Comparison of ENCODE assay signal across 14 cellular contexts in the genomic region with DNA sequence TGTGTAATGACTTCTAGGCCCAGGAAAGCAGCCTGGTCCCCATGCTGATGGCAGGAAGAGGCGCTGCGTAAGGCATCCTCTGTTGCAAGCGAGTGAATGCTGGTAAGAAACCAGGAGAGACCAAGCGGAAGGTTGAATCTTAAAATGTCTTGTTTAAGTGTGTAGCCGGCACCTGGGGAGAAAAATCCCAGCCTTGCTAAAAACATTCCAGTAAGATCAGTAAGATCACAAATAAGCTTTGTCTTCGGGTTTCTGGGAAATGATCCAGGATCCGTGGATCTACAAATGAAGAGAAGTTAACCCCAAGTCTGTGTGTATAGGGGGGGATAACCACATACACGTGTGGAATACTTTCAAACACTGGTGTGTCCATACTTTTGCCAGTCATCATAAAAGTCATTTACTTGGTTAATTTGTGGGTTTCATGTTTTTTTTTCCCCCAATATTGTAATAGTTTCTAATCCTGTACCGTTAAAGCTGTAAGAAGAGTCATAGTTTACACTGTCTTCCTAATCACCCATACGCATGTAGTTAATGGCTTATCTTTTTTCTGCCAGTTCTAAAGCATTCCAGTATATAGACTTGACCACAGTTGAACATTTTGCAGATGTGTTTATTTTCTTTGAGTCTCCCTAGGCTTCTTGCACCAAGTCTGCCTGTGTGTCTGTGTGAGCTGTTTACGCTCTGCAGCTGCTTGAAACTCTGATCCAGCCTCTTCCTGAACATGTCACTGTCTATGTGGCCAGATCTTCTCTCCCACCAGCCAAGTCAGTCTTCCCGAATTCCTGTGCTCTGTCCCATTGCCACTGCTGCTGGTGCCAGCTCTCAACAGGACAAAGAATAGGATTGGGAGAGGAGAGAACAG.
DNase-seq lines count a peak whose midpoint lies in the region; TF ChIP-seq lines count a peak whose summit lies in the region.
"Had no signal": no experiment of that assay in that cellular context is flagged by ENCODE, and none has a peak within 500 bp of the region (broad histone marks: within the 10 kb centered on the region; RNA-seq: fewer than 3 reads in every experiment).

No MANE protein-coding gene starts in this region.

- no peaks in the 10 kb centered on the region; the same call in 1 of the 2 replicates for H3K27me3 Mint-ChIP-seq in H9 (ENCODE audit: low read depth)

- peaks cover 57 to 60% of the 10 kb centered on the region in 2 experiments for H3K4me1 Mint-ChIP-seq in H9
- H3K4me1 Mint-ChIP-seq: activated CD4-positive, alpha-beta T cell treated with anti-CD3 and anti-CD28 coated beads for 36 hours; natural killer cell had no signal

- no CpG with 5 or more reads among the region's 12 CpGs for WGBS in H9 (ENCODE audit: extremely low coverage, insufficient read length, low lambda C conversion rate)

- H3K4me2 ChIP-seq in H9 (ENCODE audit: insufficient read depth, insufficient read length, low read length): peak overlapping the region; percentile 31

- H3K18ac ChIP-seq in H9 (ENCODE audit: insufficient read length, low read depth, low read length): no peak overlapping the region

- H3K9me3 Mint-ChIP-seq in H9: peaks cover 18 to 25% of the 10 kb centered on the region in 2 experiments
- H3K9me3 Mint-ChIP-seq: natural killer cell had no signal

- H2BK12ac ChIP-seq in H9 (ENCODE audit: insufficient read length, low read depth, low read length): no peak overlapping the region

- no peak overlapping the region for H4K91ac ChIP-seq in H9 (ENCODE audit: insufficient read length, low read depth, low read length)

- H4K8ac ChIP-seq in H9 (replicated peaks; ENCODE audit: insufficient read length, low read depth, low read length): no peak overlapping the region

- no peak overlapping the region for H2BK120ac ChIP-seq in H9 (ENCODE audit: low read depth, low read length, poor library complexity, severe bottlenecking)

- H3K4me3 ChIP-seq in iPS-18a (ENCODE audit: low read length) (peak overlapping the region; percentile 14), coronary artery (no peak overlapping the region)

- H3K27ac ChIP-seq in H9 (ENCODE audit: insufficient read length, low read depth, low read length) (peak overlapping the region; percentile 21), iPS-18a (ENCODE audit: low read length) (peak overlapping the region; percentile 54), coronary artery (no peak overlapping the region)

- H2BK5ac ChIP-seq in H9 (ENCODE audit: insufficient read length, low read length): no peak overlapping the region

- H3K27ac Mint-ChIP-seq in H9: peak overlapping the region; percentile 34 to 96 (median 92); a peak in 6 of 7 replicates
- H3K27ac Mint-ChIP-seq: activated CD4-positive, alpha-beta T cell treated with anti-CD3 and anti-CD28 coated beads for 36 hours; natural killer cell had no signal

- H3K23me2 ChIP-seq in H9 (ENCODE audit: insufficient read length, low read depth, low read length, poor library complexity, severe bottlenecking): no peaks in the 10 kb centered on the region

- no peak overlapping the region for H3K14ac ChIP-seq in H9 (ENCODE audit: insufficient read depth, low read length)

- no peaks in the 10 kb centered on the region for H3K79me1 ChIP-seq in H9 (ENCODE audit: insufficient read depth, low read depth, low read length, poor library complexity, severe bottlenecking)

- no peak overlapping the region for H3K56ac ChIP-seq in H9 (ENCODE audit: insufficient read length, low read depth, low read length)

- H2AFZ ChIP-seq in H9 (ENCODE audit: low read length): no peak overlapping the region

- no peaks in the 10 kb centered on the region for H3K27me3 ChIP-seq in H9 (ENCODE audit: insufficient read depth, low read length)
- no peaks in the 10 kb centered on the region for H3K27me3 ChIP-seq in iPS-18a (ENCODE audit: control insufficient read depth, insufficient read depth, low read length)

- H3T11ph ChIP-seq in H9 (ENCODE audit: low read length): no peak overlapping the region

- H3K4me1 ChIP-seq in H9 (ENCODE audit: insufficient read depth, low read length) (peaks cover 8% of the 10 kb centered on the region; the same call in 1 of the 2 replicates), iPS-18a (ENCODE audit: control insufficient read depth, low read depth, low read length) (peaks cover 35% of the 10 kb centered on the region)

- no peak overlapping the region for H2BK15ac ChIP-seq in H9 (ENCODE audit: low read depth, low read length)

- no peaks in the 10 kb centered on the region for H4K20me1 ChIP-seq in H9 (ENCODE audit: control insufficient read depth, insufficient read depth, insufficient read length)

- no peak overlapping the region for H3K23ac ChIP-seq in H9 (ENCODE audit: insufficient read length, low read depth, low read length)

- peak overlapping the region in 1 of 2 experiments; percentile 1; a peak in 1 of 5 replicates for H3K4me3 Mint-ChIP-seq in H9
- H3K4me3 Mint-ChIP-seq: activated CD4-positive, alpha-beta T cell treated with anti-CD3 and anti-CD28 coated beads for 36 hours; natural killer cell had no signal

- H3K4ac ChIP-seq in H9 (ENCODE audit: low read depth, low read length): no peak overlapping the region

- H3K79me2 ChIP-seq in H9 (ENCODE audit: insufficient read depth, low read length): no peaks in the 10 kb centered on the region

- H3K9ac ChIP-seq in H9 (ENCODE audit: extremely low read depth, insufficient read length, low read length) (no peak overlapping the region), iPS-18a (ENCODE audit: low read length) (no peak overlapping the region)

- no peak overlapping the region for H2BK20ac ChIP-seq in H9 (ENCODE audit: low read depth, low read length, poor library complexity, severe bottlenecking)

- peaks cover 12 to 26% (median 14%) of the 10 kb centered on the region in 3 experiments for H3K36me3 Mint-ChIP-seq in H9 (ENCODE audit: insufficient read depth in 1 of 3, low read depth in 3 of 3)
- H3K36me3 Mint-ChIP-seq: natural killer cell had no signal

- H3K9me3 ChIP-seq in H9 (ENCODE audit: control insufficient read depth, low read depth, low read length) (no peaks in the 10 kb centered on the region), iPS-18a (ENCODE audit: control insufficient read depth, low read depth, low read length) (no peaks in the 10 kb centered on the region)

- DNase-seq in H9 (peak; percentile 38), astrocyte of the hippocampus (ENCODE audit: low read depth, low spot score) (peak; percentile 57), stromal cell of bone marrow (ENCODE audit: low read depth) (peak; percentile 30), ureter (ENCODE audit: low spot score) (no peak), coronary artery (ENCODE audit: low spot score) (no peak), Ammon's horn (ENCODE audit: low spot score) (no peak)
- DNase-seq: activated CD4-positive, alpha-beta T cell treated with anti-CD3 and anti-CD28 coated beads for 36 hours; activated effector memory CD4-positive, alpha-beta T cell treated with Interleukin-2 at 50 U/mL for 16 hours; dermis blood vessel endothelial cell; DMS79 treated with DMSO at 0.1 percent for 48 hours; natural killer cell; NCI-H1436; NCI-H748 treated with DMSO at 0.1 percent for 48 hours had no signal

- no peak overlapping the region for H2AK5ac ChIP-seq in H9 (ENCODE audit: insufficient read length, low read length)

- TF ChIP-seq CTCF in H9 (conservative IDR thresholded peaks at IDR 0.05) (no peak), coronary artery (IDR thresholded peaks at IDR 0.05) (no peak)

- no peak overlapping the region for H4K5ac ChIP-seq in H9 (ENCODE audit: insufficient read length, low read depth, low read length)

- no peaks in the 10 kb centered on the region for H3K36me3 ChIP-seq in iPS-18a (ENCODE audit: control insufficient read depth, low read depth, low read length)

Comparison
In these comparisons a context has a peak if more than half of its experiments do, and no peak if none do; other contexts are left out.
1. DNase-seq: peak in H9 (single experiment), astrocyte of the hippocampus (single experiment) and stromal cell of bone marrow (single experiment); none in ureter (single experiment), coronary artery (single experiment) and Ammon's horn (single experiment).
2. H3K27ac ChIP-seq: peak in H9 (single experiment) and iPS-18a (single experiment); none in coronary artery (0 of 2).